Comparison of ENCODE assay signal across 1 cellular context in genomic region chr7:100705753-100706671, GRCh38.
A peak's percentile ranks its signal among the peaks of the same experiment; 100 is the strongest.
TF ChIP-seq lines count a peak whose summit lies in the region.

Gene POP7 (plus strand): TSS chr7:100706121. CDS start chr7:100706831, 710 bp downstream.

TF ChIP-seq in HepG2, 621 proteins besides CTCF, POLR2A, EP300 and RAD21 (continued from another document and continues in another):
- TF ChIP-seq BRF2 (CRISPR knock-in tag; IDR thresholded peaks at IDR 0.05) (peak; percentile 81), ZNF776 (CRISPR knock-in tag; IDR thresholded peaks at IDR 0.05) (peak; percentile 88; the same call in 1 of the 2 replicates), NR2F1 (CRISPR knock-in tag; IDR thresholded peaks at IDR 0.05) (no peak), ZNF749 (CRISPR knock-in tag; IDR thresholded peaks at IDR 0.05; ENCODE audit: borderline replicate concordance) (peak; percentile 88; the same call in 1 of the 2 replicates), ZNF615 (CRISPR knock-in tag; IDR thresholded peaks at IDR 0.05; ENCODE audit: borderline replicate concordance) (no peak), ZFP82 (CRISPR knock-in tag; IDR thresholded peaks at IDR 0.05; ENCODE audit: borderline replicate concordance) (peak; percentile 72), NONO (IDR thresholded peaks at IDR 0.05) (no peak), NONO (CRISPR knock-in tag; conservative IDR thresholded peaks at IDR 0.05) (peak; percentile 84), ZNF446 (CRISPR knock-in tag; IDR thresholded peaks at IDR 0.05) (no peak), ZNF598 (CRISPR knock-in tag; IDR thresholded peaks at IDR 0.05; ENCODE audit: borderline replicate concordance) (no peak; the same call in 1 of the 2 replicates), ZMAT5 (CRISPR knock-in tag; IDR thresholded peaks at IDR 0.05; ENCODE audit: borderline replicate concordance, low read depth) (no peak), FOXJ3 (CRISPR knock-in tag; IDR thresholded peaks at IDR 0.05; ENCODE audit: borderline replicate concordance) (no peak; the same call in 1 of the 2 replicates), ZNF556 (CRISPR knock-in tag; IDR thresholded peaks at IDR 0.05; ENCODE audit: borderline replicate concordance) (peak; percentile 97), EEA1 (CRISPR knock-in tag; IDR thresholded peaks at IDR 0.05; ENCODE audit: borderline replicate concordance) (no peak; the same call in 1 of the 2 replicates), SATB2 (CRISPR knock-in tag; IDR thresholded peaks at IDR 0.05) (no peak), CREB1 (IDR thresholded peaks at IDR 0.05) (peak; percentile 88), CREB1 (CRISPR knock-in tag; IDR thresholded peaks at IDR 0.05) (peak; percentile 90), FOSL1 (CRISPR knock-in tag; IDR thresholded peaks at IDR 0.05; ENCODE audit: borderline replicate concordance) (no peak), MAF1 (CRISPR knock-in tag; IDR thresholded peaks at IDR 0.05; ENCODE audit: borderline replicate concordance) (no peak; the same call in 1 of the 2 replicates), ZNF275 (CRISPR knock-in tag; IDR thresholded peaks at IDR 0.05; ENCODE audit: borderline replicate concordance) (peak; percentile 43), PITX1 (CRISPR knock-in tag; IDR thresholded peaks at IDR 0.05) (no peak), TBX3 (IDR thresholded peaks at IDR 0.05; ENCODE audit: borderline replicate concordance) (0 out of 2 replicates have a peak, but pooled peaks have one; percentile 45), ZUFSP (CRISPR knock-in tag; IDR thresholded peaks at IDR 0.05; ENCODE audit: borderline replicate concordance) (no peak), PAF1 (CRISPR knock-in tag; IDR thresholded peaks at IDR 0.05) (no peak), ATF2 (CRISPR knock-in tag; IDR thresholded peaks at IDR 0.05) (peak; percentile 41; the same call in 1 of the 2 replicates), HMG20B (CRISPR knock-in tag; conservative IDR thresholded peaks at IDR 0.05) (no peak), ERF (CRISPR knock-in tag; IDR thresholded peaks at IDR 0.05) (0 out of 2 replicates have a peak, but pooled peaks have one; percentile 25), ZNF121 (CRISPR knock-in tag; IDR thresholded peaks at IDR 0.05) (no peak; the same call in 1 of the 2 replicates), POLR2AphosphoS5 (IDR thresholded peaks at IDR 0.05; ENCODE audit: low read depth, low read length) (peak; percentile 89), ZNF747 (CRISPR knock-in tag; IDR thresholded peaks at IDR 0.05; ENCODE audit: borderline replicate concordance) (peak; percentile 92; the same call in 1 of the 2 replicates), GZF1 (CRISPR knock-in tag; IDR thresholded peaks at IDR 0.05) (no peak; the same call in 1 of the 2 replicates), ETV5 (CRISPR knock-in tag; IDR thresholded peaks at IDR 0.05; ENCODE audit: borderline replicate concordance) (peak; percentile 55; the same call in 1 of the 2 replicates), GMEB1 (CRISPR knock-in tag; IDR thresholded peaks at IDR 0.05; ENCODE audit: borderline replicate concordance) (peak; percentile 87), ZNF180 (CRISPR knock-in tag; IDR thresholded peaks at IDR 0.05; ENCODE audit: borderline replicate concordance, low read depth) (no peak), SOX5 (CRISPR knock-in tag; IDR thresholded peaks at IDR 0.05; ENCODE audit: borderline replicate concordance) (peak; percentile 64; the same call in 1 of the 2 replicates), ZBTB2 (CRISPR knock-in tag; IDR thresholded peaks at IDR 0.05; ENCODE audit: low read depth) (peak; percentile 83), ZNF597 (CRISPR knock-in tag; IDR thresholded peaks at IDR 0.05) (0 out of 2 replicates have a peak, but pooled peaks have one; percentile 49), ATRX (CRISPR knock-in tag; IDR thresholded peaks at IDR 0.05; ENCODE audit: borderline replicate concordance) (no peak), STAT5B (CRISPR knock-in tag; IDR thresholded peaks at IDR 0.05) (no peak), KLF6 (CRISPR knock-in tag; IDR thresholded peaks at IDR 0.05) (peak; percentile 49; the same call in 1 of the 2 replicates), PBX2 (CRISPR knock-in tag; IDR thresholded peaks at IDR 0.05) (no peak), SNAPC4 (CRISPR knock-in tag; IDR thresholded peaks at IDR 0.05) (peak; percentile 63), ZNF740 (CRISPR knock-in tag; IDR thresholded peaks at IDR 0.05) (no peak), TEF (CRISPR knock-in tag; IDR thresholded peaks at IDR 0.05) (no peak), ZNF672 (CRISPR knock-in tag; IDR thresholded peaks at IDR 0.05) (no peak)
